27 cellular contexts compared by ENCODE assay signal in the genomic region with DNA sequence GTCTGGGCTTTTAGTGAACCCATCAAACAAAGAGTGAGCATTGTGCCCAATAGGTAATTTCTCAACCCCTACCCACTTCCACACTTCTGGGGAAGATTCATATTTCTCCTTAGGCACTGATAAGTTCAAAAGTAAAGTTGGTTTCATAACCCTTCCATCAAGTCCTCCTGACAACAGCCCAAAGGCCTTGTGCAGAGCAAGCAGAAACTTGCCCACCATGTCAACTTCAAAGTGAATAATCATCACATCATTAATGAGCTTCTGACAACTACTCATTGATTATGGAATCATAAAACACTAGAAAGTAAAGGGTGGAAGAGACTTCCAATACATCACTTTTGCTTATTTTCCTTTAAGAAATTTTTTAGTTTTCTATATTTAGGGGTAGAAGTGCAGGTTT.
"Had no signal": no experiment of that assay in that cellular context is flagged by ENCODE, and none has a peak within 500 bp of the region (broad histone marks: within the 10 kb centered on the region; RNA-seq: fewer than 3 reads in every experiment).

No MANE protein-coding gene starts in this region.

- H3K36me3 ChIP-seq: colonic mucosa, esophagus muscularis mucosa, esophagus squamous epithelium, gastrocnemius medialis, gastroesophageal sphincter, heart left ventricle, heart right ventricle had no signal

- H3K27me3 ChIP-seq: colonic mucosa, dorsolateral prefrontal cortex, esophagus muscularis mucosa, esophagus squamous epithelium, foreskin keratinocyte, gastrocnemius medialis, gastroesophageal sphincter, heart left ventricle, heart right ventricle, hepatocyte had no signal

- FAIRE-seq: colon, endometrium, endothelial cell of umbilical vein, frontal cortex had no signal

- H3K4me3 ChIP-seq: colonic mucosa, coronary artery, dorsolateral prefrontal cortex, esophagus muscularis mucosa, esophagus squamous epithelium, gastrocnemius medialis, gastroesophageal sphincter, heart left ventricle, heart right ventricle, hepatocyte had no signal

- DNase-seq: colonic mucosa; cortex of kidney; dermis blood vessel endothelial cell; dorsolateral prefrontal cortex; effector CD4-positive, alpha-beta T cell; effector CD8-positive, alpha-beta T cell; effector memory CD4-positive, alpha-beta T cell; effector memory CD8-positive, alpha-beta T cell; endodermal cell; erythroblast; esophagus squamous epithelium; foreskin fibroblast; foreskin keratinocyte; foreskin melanocyte; gastrocnemius medialis; glutamatergic neuron; head of caudate nucleus; heart left ventricle; heart right ventricle had no signal
